Comparison of ENCODE assay signal across 8 cellular contexts in genomic region chr14:34331728-34332623, GRCh38.
DNase-seq lines count a peak whose midpoint lies in the region; ATAC-seq and TF ChIP-seq lines count a peak whose summit lies in the region.

No MANE protein-coding gene starts in this region.

- TF ChIP-seq CTCF in activated B cell treated with CpG ODN at 0.5 μM for 24 hours (IDR thresholded peaks at IDR 0.05): no peak

- H3K27ac Mint-ChIP-seq in activated B cell treated with CpG ODN at 0.5 μM for 24 hours: no peak overlapping the region

- no peaks in the 10 kb centered on the region for H3K36me3 Mint-ChIP-seq in activated B cell treated with CpG ODN at 0.5 μM for 24 hours (ENCODE audit: low read depth)

- H3K4me1 Mint-ChIP-seq in activated B cell treated with CpG ODN at 0.5 μM for 24 hours: peaks cover 26% of the 10 kb centered on the region

- intact Hi-C loops in activated B cell treated with CpG ODN at 0.5 μM for 24 hours (cut with micrococcal nuclease): loop anchor here (1.0 to 5.0 kb wide), 4 partner anchors 166 to 1091 kb away; partner anchors contain the start of gene EAPP

- CTCF ChIA-PET in activated B cell treated with CpG ODN at 0.5 μM for 24 hours (lab: Charles Lee): interaction anchor here (0.9 to 1.9 kb wide), 7 partner anchors 9 to 199 kb away, joined by 3 to 6 read pairs (median 3); partner anchors contain the start of gene SPTSSA

- POLR2A ChIA-PET in activated B cell treated with CpG ODN at 0.5 μM for 24 hours (lab: Charles Lee): interaction anchor here (1.0 kb wide), 1 partner anchor 222 kb away, joined by 3 read pairs; no protein-coding TSS in a partner anchor

- DNase-seq in AG08396 (ENCODE audit: low spot score) (peak; percentile 31), NCI-H2107 (lab: John Stamatoyannopoulos, UW) (peak; percentile 47), activated B cell treated with CpG ODN at 0.5 μM for 24 hours (peak; percentile 29), cerebellar cortex (ENCODE audit: low spot score) (peak; percentile 52), lung microvascular endothelial cell (ENCODE audit: low read depth in 2 of 2) (peak; percentile 56 to 67)
- peak; percentile 25 for DNase-seq in stimulated activated CD8-positive, alpha-beta memory T cell treated with anti-CD3 and anti-CD28 coated beads, Interleukin-4, amount 100 ng/mL, for 24 hours (ENCODE audit: low read depth)

- peak overlapping the region; percentile 19 for H3K4me3 Mint-ChIP-seq in activated B cell treated with CpG ODN at 0.5 μM for 24 hours

- no peaks in the 10 kb centered on the region for H3K27me3 Mint-ChIP-seq in activated B cell treated with CpG ODN at 0.5 μM for 24 hours

- ATAC-seq in GM18858 (IDR thresholded peaks at IDR 0.05; ENCODE audit: unreplicated experiment) (peak; percentile 79), HG03045 (IDR thresholded peaks at IDR 0.05; ENCODE audit: unreplicated experiment) (peak; percentile 84), activated B cell treated with CpG ODN at 0.5 μM for 24 hours (ENCODE audit: low read depth) (peak; percentile 87)

- no peaks in the 10 kb centered on the region for H3K9me3 Mint-ChIP-seq in activated B cell treated with CpG ODN at 0.5 μM for 24 hours

Comparison
In these comparisons a context has a peak if more than half of its experiments do, and no peak if none do; other contexts are left out.
1. Peak in every context shown above with its lines: DNase-seq and ATAC-seq.